ENCODE assay signal across 1 cellular context in genomic region chr7:16822029-16822428, GRCh38.
TF ChIP-seq lines count a peak whose summit lies in the region.

No MANE protein-coding gene starts in this region.

TF ChIP-seq in endothelial cell of umbilical vein, 7 proteins besides CTCF, POLR2A, EP300 and RAD21:
- TF ChIP-seq POLR2AphosphoS5 (IDR thresholded peaks at IDR 0.05; ENCODE audit: insufficient read depth, low read depth, low read length) (no peak), MYC (IDR thresholded peaks at IDR 0.05; ENCODE audit: low read depth, low read length) (no peak), JUN (IDR thresholded peaks at IDR 0.05; ENCODE audit: borderline replicate concordance, insufficient read depth, insufficient read length, low read depth) (no peak), EZH2 (IDR thresholded peaks at IDR 0.05; ENCODE audit: borderline replicate concordance, low read depth, low read length, severe bottlenecking) (no peak), GATA2 (IDR thresholded peaks at IDR 0.05; ENCODE audit: insufficient read depth, insufficient read length, low read depth, low read length) (no peak)
- TF ChIP-seq, protein P1, sequence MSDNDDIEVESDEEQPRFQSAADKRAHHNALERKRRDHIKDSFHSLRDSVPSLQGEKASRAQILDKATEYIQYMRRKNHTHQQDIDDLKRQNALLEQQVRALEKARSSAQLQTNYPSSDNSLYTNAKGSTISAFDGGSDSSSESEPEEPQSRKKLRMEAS (IDR thresholded peaks at IDR 0.05; ENCODE audit: insufficient read depth, insufficient read length) = no peak
